In genomic region chr17:42275527-42276358, GRCh38 we compare ENCODE assay signal across 8 cellular contexts. TPM values are rescaled to one million over a fixed set of nuclear protein-coding genes. Genes with fewer than 3 reads are reported as not detected.
A peak's percentile ranks its signal among the peaks of the same experiment; 100 is the strongest.
DNase-seq lines count a peak whose midpoint lies in the region; ATAC-seq and TF ChIP-seq lines count a peak whose summit lies in the region.

No MANE protein-coding gene starts in this region.

- H2AFZ ChIP-seq in Karpas-422 (ENCODE audit: low read length) = no peak overlapping the region
- H2AFZ ChIP-seq in neural cell (ENCODE audit: low read depth, low read length) = peak overlapping the region; percentile 31

- peaks cover 51% of the 10 kb centered on the region for H3K79me2 ChIP-seq in Karpas-422 (ENCODE audit: low read length)
- peaks cover 45% of the 10 kb centered on the region for H3K79me2 ChIP-seq in neural cell (replicated peaks; ENCODE audit: insufficient read depth, low read length)

- no peaks in the 10 kb centered on the region for H3K27me3 Mint-ChIP-seq in activated CD8-positive, alpha-beta T cell treated with anti-CD3 and anti-CD28 coated beads, Interleukin-2, amount 10 ng/mL, durations not matched to agents 7 days and 5 days (ENCODE audit: low read depth)

- peak overlapping the region; percentile 93 for H3K4me3 Mint-ChIP-seq in activated CD8-positive, alpha-beta T cell treated with anti-CD3 and anti-CD28 coated beads, Interleukin-2, amount 10 ng/mL, durations not matched to agents 7 days and 5 days

- 2% methylated on average over 23 of the region's 82 CpGs for WGBS in esophagus muscularis mucosa

- H3K4me2 ChIP-seq in Karpas-422 (ENCODE audit: low read depth, low read length, poor library complexity, severe bottlenecking) = peak overlapping the region; percentile 92
- H3K4me2 ChIP-seq in neural cell (ENCODE audit: low read length) = peak overlapping the region; percentile 95

- TF ChIP-seq EP300 in esophagus muscularis mucosa (IDR thresholded peaks at IDR 0.05) (no peak), neural cell (conservative IDR thresholded peaks at IDR 0.05; ENCODE audit: poor library complexity, severe bottlenecking) (peak; percentile 17)

- H4K20me1 ChIP-seq in Karpas-422 (ENCODE audit: insufficient read depth, low read depth, low read length) (no peaks in the 10 kb centered on the region), neural cell (ENCODE audit: insufficient read depth) (peaks cover 2% of the 10 kb centered on the region)

- H3K9ac ChIP-seq in Karpas-422 (ENCODE audit: low read length) (peak overlapping the region; percentile 96), neural cell (ENCODE audit: low read length) (peak overlapping the region; percentile 77)

- H3K27me3 ChIP-seq in BJ (ENCODE audit: control insufficient read depth, insufficient read depth, low read length) (no peaks in the 10 kb centered on the region), Karpas-422 (ENCODE audit: low read length) (no peaks in the 10 kb centered on the region), esophagus muscularis mucosa (no peaks in the 10 kb centered on the region), neural cell (ENCODE audit: insufficient read depth, low read depth, low read length) (no peaks in the 10 kb centered on the region), vagina (no peaks in the 10 kb centered on the region)

- peaks cover 62% of the 10 kb centered on the region for H3K4me1 ChIP-seq in Karpas-422 (ENCODE audit: low read length)
- peaks cover 31 to 58% (median 53%) of the 10 kb centered on the region in 4 donors for H3K4me1 ChIP-seq in esophagus muscularis mucosa
- H3K4me1 ChIP-seq in vagina = peaks cover 60% of the 10 kb centered on the region

- no peaks in the 10 kb centered on the region for H3K9me3 Mint-ChIP-seq in activated CD8-positive, alpha-beta T cell treated with anti-CD3 and anti-CD28 coated beads, Interleukin-2, amount 10 ng/mL, durations not matched to agents 7 days and 5 days (ENCODE audit: insufficient read depth)

- TF ChIP-seq RAD21 in neural cell (conservative IDR thresholded peaks at IDR 0.05) = no peak

- H3K36me3 ChIP-seq in BJ (ENCODE audit: control insufficient read depth, insufficient read depth, low read length) (no peaks in the 10 kb centered on the region), Karpas-422 (ENCODE audit: insufficient read depth, low read length) (0 out of 2 replicates have a peak, but pooled peaks cover under 1% of the 10 kb centered on the region), esophagus muscularis mucosa (no peaks in the 10 kb centered on the region), neural cell (ENCODE audit: insufficient read depth, low read length) (no peaks in the 10 kb centered on the region), vagina (no peaks in the 10 kb centered on the region)

- H3K9me3 ChIP-seq in Karpas-422 (ENCODE audit: low read length) = no peaks in the 10 kb centered on the region
- no peaks in the 10 kb centered on the region for H3K9me3 ChIP-seq in esophagus muscularis mucosa
- H3K9me3 ChIP-seq in neural cell (ENCODE audit: low read length) = no peaks in the 10 kb centered on the region
- no peaks in the 10 kb centered on the region for H3K9me3 ChIP-seq in vagina

- H3K27ac ChIP-seq in Karpas-422 (ENCODE audit: low read length) (peak overlapping the region; percentile 77), esophagus muscularis mucosa (replicated peaks in 1 of 4) (peak overlapping the region; percentile 86 to 94 (median 89)), neural cell (ENCODE audit: low read length) (peak overlapping the region; percentile 90), vagina (peak overlapping the region; percentile 97)

- TF ChIP-seq CTCF in BJ (IDR thresholded peaks at IDR 0.05; ENCODE audit: insufficient read depth, low read depth, low read length) = no peak
- no peak for TF ChIP-seq CTCF in esophagus muscularis mucosa (IDR thresholded peaks at IDR 0.05)
- peak; percentile 26 for TF ChIP-seq CTCF in neural cell (IDR thresholded peaks at IDR 0.05; ENCODE audit: poor library complexity, severe bottlenecking)
- no peak for TF ChIP-seq CTCF in vagina (IDR thresholded peaks at IDR 0.05)

- no peaks in the 10 kb centered on the region for H3F3A ChIP-seq in neural cell (ENCODE audit: insufficient read depth, low read length, poor library complexity, severe bottlenecking)

- POLR2A ChIA-PET in BJ (lab: Charles Lee) = interaction anchor here (0.6 to 0.8 kb wide), 2 partner anchors 11 to 245 kb away, joined by 3 to 4 read pairs; no protein-coding TSS in a partner anchor
- POLR2A ChIA-PET in activated CD8-positive, alpha-beta T cell treated with anti-CD3 and anti-CD28 coated beads, Interleukin-2, amount 10 ng/mL, durations not matched to agents 7 days and 5 days (lab: Charles Lee) = interaction anchor here (0.9 to 11.3 kb wide), 8 partner anchors 8 to 258 kb away, joined by 3 to 128 read pairs (median 5); partner anchors contain the start of genes DNAJC7 and STAT5A

- peaks cover 52% of the 10 kb centered on the region for H3K4me1 Mint-ChIP-seq in activated CD8-positive, alpha-beta T cell treated with anti-CD3 and anti-CD28 coated beads, Interleukin-2, amount 10 ng/mL, durations not matched to agents 7 days and 5 days (ENCODE audit: low read depth)

- ATAC-seq in GM19467 (IDR thresholded peaks at IDR 0.05; ENCODE audit: unreplicated experiment) = peak; percentile 36
- peak; percentile 60 for ATAC-seq in activated CD8-positive, alpha-beta T cell treated with anti-CD3 and anti-CD28 coated beads, Interleukin-2, amount 10 ng/mL, durations not matched to agents 7 days and 5 days

- intact Hi-C loops in esophagus muscularis mucosa (cut with DNase I) (no loop called here), vagina (cut with DNase I) (no loop called here)

- peak overlapping the region; percentile 85 for H3K4me3 ChIP-seq in BJ (ENCODE audit: low read depth, low read length)
- peak overlapping the region; percentile 96 for H3K4me3 ChIP-seq in Karpas-422 (ENCODE audit: low read length)
- peak overlapping the region; percentile 76 to 96 (median 90) for H3K4me3 ChIP-seq in esophagus muscularis mucosa
- H3K4me3 ChIP-seq in neural cell (ENCODE audit: low read length) = peak overlapping the region; percentile 67
- H3K4me3 ChIP-seq in vagina = peak overlapping the region; percentile 94 to 100

- no peak for TF ChIP-seq POLR2A in esophagus muscularis mucosa (IDR thresholded peaks at IDR 0.05; ENCODE audit: low read depth)
- peak in 1 of 2 donors; percentile 85 for TF ChIP-seq POLR2A in vagina (IDR thresholded peaks at IDR 0.05)

- H3K9me2 ChIP-seq in Karpas-422 (replicated peaks; ENCODE audit: insufficient read depth, low read length) = no peaks in the 10 kb centered on the region
- no peaks in the 10 kb centered on the region for H3K9me2 ChIP-seq in neural cell (ENCODE audit: insufficient read depth, low read length)

- peak overlapping the region; percentile 86 for H3K27ac Mint-ChIP-seq in activated CD8-positive, alpha-beta T cell treated with anti-CD3 and anti-CD28 coated beads, Interleukin-2, amount 10 ng/mL, durations not matched to agents 7 days and 5 days

- peaks cover 5% of the 10 kb centered on the region for H3K36me3 Mint-ChIP-seq in activated CD8-positive, alpha-beta T cell treated with anti-CD3 and anti-CD28 coated beads, Interleukin-2, amount 10 ng/mL, durations not matched to agents 7 days and 5 days (ENCODE audit: low read depth)

- CTCF ChIA-PET in BJ (lab: Yijun Ruan, JAX) = interaction anchor here (1.0 to 1.1 kb wide), 3 partner anchors 21 to 89 kb away, joined by 3 to 4 read pairs (median 4); no protein-coding TSS in a partner anchor
- CTCF ChIA-PET in activated CD8-positive, alpha-beta T cell treated with anti-CD3 and anti-CD28 coated beads, Interleukin-2, amount 10 ng/mL, durations not matched to agents 7 days and 5 days (lab: Charles Lee) = interaction anchor here (0.8 to 3.4 kb wide), 8 partner anchors 11 to 113 kb away, joined by 3 to 17 read pairs (median 4); partner anchors contain the start of gene STAT3

- no peak for DNase-seq in BJ (ENCODE audit: low read depth)
- DNase-seq in Karpas-422 = peak; percentile 75
- peak; percentile 40 for DNase-seq in activated CD8-positive, alpha-beta T cell treated with anti-CD3 and anti-CD28 coated beads, Interleukin-2, amount 10 ng/mL, durations not matched to agents 7 days and 5 days
- DNase-seq in esophagus muscularis mucosa (ENCODE audit: extremely low spot score) = no peak
- peak in 1 of 2 donors; percentile 70 for DNase-seq in vagina (ENCODE audit: extremely low spot score in 2 of 2)
- DNase-seq in A172 (ENCODE audit: low spot score) = no peak

TF ChIP-seq in neural cell, 6 proteins besides CTCF, POLR2A, EP300 and RAD21 (continues in another document):
- TF ChIP-seq EZH2 (IDR thresholded peaks at IDR 0.05; ENCODE audit: borderline replicate concordance, insufficient read depth, low read length, poor library complexity, severe bottlenecking) = no peak
- no peak for TF ChIP-seq POLR2AphosphoS5 (IDR thresholded peaks at IDR 0.05)
- peak; percentile 23 for TF ChIP-seq TAF1 (IDR thresholded peaks at IDR 0.05; ENCODE audit: low read depth)
- TF ChIP-seq MXI1 (conservative IDR thresholded peaks at IDR 0.05; ENCODE audit: poor library complexity, severe bottlenecking) = peak; percentile 73

RNA-seq across cellular contexts. Expression of gene STAT5B, which starts 0.4 kb away (rescaled TPM):
- polyA plus RNA-seq in BJ (2011; rRNA removed) (29.8 and 37.2 TPM in 2 replicates), neural cell (47.4 and 54.9 TPM in 2 replicates)
- polyA minus RNA-seq in BJ (2011; rRNA and poly(A)+ RNA removed) = 26.4 and 33.3 TPM in 2 replicates
- total RNA-seq in Karpas-422 (2014; rRNA removed; shearing (Covaris generic); ENCODE audit: low replicate concordance) = 110 and 142 TPM in 2 replicates
- 10 to 100 TPM; 92.7 to 94.4 TPM for total RNA-seq in activated CD8-positive, alpha-beta T cell treated with anti-CD3 and anti-CD28 coated beads, Interleukin-2, amount 10 ng/mL, durations not matched to agents 7 days and 5 days
- total RNA-seq in esophagus muscularis mucosa (10 to 100 TPM; 75.0 to 93.4 (median 85.2) TPM), vagina (74.6 TPM)
- 56.2 and 64.2 TPM in 2 replicates for polyA minus RNA-seq in neural cell
- total RNA-seq in A172 (2014; rRNA removed; shearing (Covaris generic)) = 23.4 and 30.9 TPM in 2 replicates

RNA-seq across cellular contexts. Expression of gene STAT5A, which starts 12.6 kb away (rescaled TPM):
- polyA plus RNA-seq in BJ (2011; rRNA removed) = 6.2 and 17.2 TPM in 2 replicates
- 9.9 and 11.0 TPM in 2 replicates for polyA minus RNA-seq in BJ (2011; rRNA and poly(A)+ RNA removed)
- 62.3 and 160 TPM in 2 replicates for total RNA-seq in Karpas-422 (2014; rRNA removed; shearing (Covaris generic); ENCODE audit: low replicate concordance)
- total RNA-seq in activated CD8-positive, alpha-beta T cell treated with anti-CD3 and anti-CD28 coated beads, Interleukin-2, amount 10 ng/mL, durations not matched to agents 7 days and 5 days = 100 to 1,000 TPM; 117 to 119 TPM
- 10 to 100 TPM; 42.4 to 97.0 (median 62.7) TPM for total RNA-seq in esophagus muscularis mucosa
- 0.08 and 0.28 TPM in 2 replicates for polyA plus RNA-seq in neural cell
- 0.58 and 1.5 TPM in 2 replicates for polyA minus RNA-seq in neural cell
- 38.3 TPM for total RNA-seq in vagina
- 5.0 and 5.5 TPM in 2 replicates for total RNA-seq in A172 (2014; rRNA removed; shearing (Covaris generic))

Comparison
In these comparisons a context has a peak if more than half of its experiments do, and no peak if none do; other contexts are left out.
1. DNase-seq: peak in Karpas-422 (single experiment) and activated CD8-positive, alpha-beta T cell treated with anti-CD3 and anti-CD28 coated beads, Interleukin-2, amount 10 ng/mL, durations not matched to agents 7 days and 5 days (single experiment); none in BJ (single experiment), esophagus muscularis mucosa (single experiment) and A172 (single experiment).
2. Peak in every context shown above with its lines, with median percentiles within 50 percentile points of each other: H3K4me3 ChIP-seq and H3K27ac ChIP-seq.